12 cellular contexts compared by ENCODE assay signal in the genomic region with DNA sequence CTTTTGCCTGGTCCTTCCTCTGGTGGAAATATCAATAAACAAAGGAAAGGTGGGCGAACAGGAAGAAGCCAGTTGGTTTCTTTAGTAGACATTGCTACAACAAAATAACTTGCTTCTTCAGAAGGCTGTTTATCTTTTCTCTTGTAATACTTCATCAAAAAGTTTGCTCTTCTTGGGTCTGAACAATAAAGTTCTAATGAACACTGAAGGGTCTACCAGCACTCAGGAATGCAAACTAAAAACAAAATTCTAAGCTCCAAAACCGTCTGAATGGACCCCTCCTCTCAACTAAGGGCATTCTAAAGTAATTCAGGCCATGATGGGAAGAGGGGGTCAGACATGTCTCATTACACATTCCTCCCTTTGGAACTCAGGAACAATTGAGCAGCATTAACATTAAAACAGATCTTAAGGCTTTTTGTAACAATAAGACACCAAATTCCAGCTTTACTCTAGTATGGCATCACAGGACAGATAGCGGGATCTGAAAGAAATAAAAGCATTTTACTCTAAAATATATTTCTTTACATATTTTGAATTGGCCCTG. TPM values are rescaled to one million over a fixed set of nuclear protein-coding genes. Genes with fewer than 3 reads are reported as not detected.
DNase-seq lines count a peak whose midpoint lies in the region; ATAC-seq, FAIRE-seq and TF ChIP-seq lines count a peak whose summit lies in the region.
"Had no signal": no experiment of that assay in that cellular context is flagged by ENCODE, and none has a peak within 500 bp of the region (broad histone marks: within the 10 kb centered on the region; RNA-seq: fewer than 3 reads in every experiment).

No MANE protein-coding gene starts in this region.

- H3K27ac Mint-ChIP-seq in Caco-2 (ENCODE audit: unreplicated experiment) (peak overlapping the region; percentile 92), IgD-negative memory B cell (peak overlapping the region in 2 of 3 donors; percentile 78 to 97)

- no peak for TF ChIP-seq RAD21 in K562 (CRISPR knock-in tag; conservative IDR thresholded peaks at IDR 0.05 in 1 of 2, IDR thresholded peaks at IDR 0.05 in 1 of 2)
- no peak for TF ChIP-seq RAD21 in neural cell (conservative IDR thresholded peaks at IDR 0.05)

- H3K4me1 Mint-ChIP-seq in Caco-2 (ENCODE audit: low read depth, unreplicated experiment), result peaks cover 35% of the 10 kb centered on the region
- H3K4me1 Mint-ChIP-seq in IgD-negative memory B cell, result peaks cover 21 to 45% (median 33%) of the 10 kb centered on the region in 3 donors

- DNase-seq in Caco-2 (no peak), K562 (ENCODE audit: extremely low read depth in 1 of 4, low spot score in 3 of 4) (no peak), NCI-H526 treated with DMSO at 0.1 percent for 48 hours (lab: John Stamatoyannopoulos, UW) (no peak), ACHN (no peak), NCI-H526 (lab: John Stamatoyannopoulos, UW) (no peak)
- DNase-seq: activated CD4-positive, CD25-positive, alpha-beta regulatory T cell; kidney glomerular epithelial cell; NCI-H187 had no signal

- 38% methylated on average over 3 of the region's 3 CpGs for WGBS in K562 (ENCODE audit: insufficient coverage, low coverage, missing lambda C conversion rate)

- TF ChIP-seq CTCF in Caco-2 (IDR thresholded peaks at IDR 0.05; ENCODE audit: insufficient read depth in 1 of 2, low read depth in 1 of 2, low read length in 1 of 2, severe bottlenecking in 1 of 2, unreplicated experiment in 1 of 2) (no peak), K562 (IDR thresholded peaks at IDR 0.05 in 2 of 3, conservative IDR thresholded peaks at IDR 0.05 in 1 of 3; ENCODE audit: insufficient read depth in 2 of 3, low read depth in 1 of 3, low read length in 3 of 3) (no peak), neural cell (IDR thresholded peaks at IDR 0.05; ENCODE audit: poor library complexity, severe bottlenecking) (no peak)

- peaks cover 59% of the 10 kb centered on the region for H3K36me3 Mint-ChIP-seq in Caco-2 (ENCODE audit: insufficient read depth, unreplicated experiment)
- peaks cover 9% of the 10 kb centered on the region for H3K36me3 Mint-ChIP-seq in IgD-negative memory B cell

- H2AFZ ChIP-seq in K562 (ENCODE audit: low read depth, low read length), result no peak overlapping the region
- no peak overlapping the region for H2AFZ ChIP-seq in neural cell (ENCODE audit: low read depth, low read length)

- CTCF ChIA-PET in Caco-2 (lab: Charles Lee) (no interaction called here), K562 (lab: Yijun Ruan, JAX; ENCODE audit: low intra/inter-chr PET ratio) (no interaction called here)

- H3K9me3 ChIP-seq in Caco-2, result no peaks in the 10 kb centered on the region
- H3K9me3 ChIP-seq in K562 (replicated peaks; ENCODE audit: control insufficient read depth, insufficient read depth, low read depth, low read length), result 0 out of 2 replicates have a peak, but pooled peaks cover 2% of the 10 kb centered on the region
- H3K9me3 ChIP-seq in neural cell (ENCODE audit: low read length), result no peaks in the 10 kb centered on the region

- no peaks in the 10 kb centered on the region for H3K36me3 ChIP-seq in Caco-2 (ENCODE audit: control insufficient read depth, insufficient read depth, low read length)
- peaks cover 44% of the 10 kb centered on the region for H3K36me3 ChIP-seq in K562 (ENCODE audit: control insufficient read depth, insufficient read depth, low read length)
- H3K36me3 ChIP-seq in neural cell (ENCODE audit: insufficient read depth, low read length), result no peaks in the 10 kb centered on the region

- TF ChIP-seq POLR2A in K562 (conservative IDR thresholded peaks at IDR 0.05), result no peak

- no peaks in the 10 kb centered on the region for H3K9me3 Mint-ChIP-seq in Caco-2 (ENCODE audit: unreplicated experiment)
- H3K9me3 Mint-ChIP-seq in IgD-negative memory B cell, result no peaks in the 10 kb centered on the region

- no TSS peak for BruUV-seq in Caco-2 (replicated peaks; lab: Mats Ljungman, UMichigan)
- no TSS peak for BruUV-seq in K562 (replicated peaks; lab: Mats Ljungman, UMichigan)

- H3K27ac ChIP-seq in K562 (ENCODE audit: extremely low read depth, low read depth, low read length), result peak overlapping the region; percentile 30; the same call in 1 of the 3 replicates
- H3K27ac ChIP-seq in neural cell (ENCODE audit: low read length), result no peak overlapping the region

- in situ Hi-C loops in K562 (cut with MboI) (no loop called here), ACHN (cut with HindIII; ENCODE audit: low pct_ligation_motif_present, low pct_unique_long_range_greater_than_20kb, low sequenced_read_pairs) (no loop called here)

- H3K4me3 Mint-ChIP-seq in Caco-2 (ENCODE audit: unreplicated experiment) (peak overlapping the region; percentile 93), IgD-negative memory B cell (peak overlapping the region in 2 of 4 donors; percentile 81 to 89)

- H3K9me1 ChIP-seq in K562 (ENCODE audit: control insufficient read depth, insufficient read depth, low read length), result no peaks in the 10 kb centered on the region

- no peak overlapping the region for H3K4me3 ChIP-seq in Caco-2 (ENCODE audit: low read depth, low read length)
- peak overlapping the region; percentile 69 for H3K4me3 ChIP-seq in K562
- H3K4me3 ChIP-seq in neural cell (ENCODE audit: low read length), result peak overlapping the region; percentile 87

- H3K4me1 ChIP-seq in Caco-2 (peaks cover 26% of the 10 kb centered on the region), K562 (replicated peaks in 1 of 2; ENCODE audit: control insufficient read depth in 2 of 2, insufficient read depth in 2 of 2, low read length in 2 of 2) (peaks cover 15 to 23% of the 10 kb centered on the region in 2 experiments; a peak in 4 of 5 replicates)

- TF ChIP-seq EP300 in K562 (IDR thresholded peaks at IDR 0.05; ENCODE audit: low read length) (no peak), neural cell (conservative IDR thresholded peaks at IDR 0.05; ENCODE audit: poor library complexity, severe bottlenecking) (no peak)

- H3K9ac ChIP-seq in K562 (ENCODE audit: insufficient read depth in 1 of 2, low read depth in 2 of 2, low read length in 2 of 2), result peak overlapping the region in 1 of 2 experiments; percentile 92; a peak in 2 of 4 replicates
- no peak overlapping the region for H3K9ac ChIP-seq in neural cell (ENCODE audit: low read length)

- no peaks in the 10 kb centered on the region for H3F3A ChIP-seq in neural cell (ENCODE audit: insufficient read depth, low read length, poor library complexity, severe bottlenecking)

- ATAC-seq in K562 (no peak), HG03378 (IDR thresholded peaks at IDR 0.05; ENCODE audit: unreplicated experiment) (no peak)

- FAIRE-seq in K562 (lab: Jason Lieb, UNC), result no peak
- FAIRE-seq: urothelium cell line had no signal

- POLR2A ChIA-PET in Caco-2 (lab: Charles Lee), result no interaction called here
- POLR2A ChIA-PET in K562 (lab: Yijun Ruan, JAX), result interaction anchor here (0.6 kb wide), 2 partner anchors 42 to 208 kb away, joined by 3 read pairs; no protein-coding TSS in a partner anchor

- no peaks in the 10 kb centered on the region for H3K27me3 Mint-ChIP-seq in Caco-2 (ENCODE audit: insufficient read depth, unreplicated experiment)
- H3K27me3 Mint-ChIP-seq in IgD-negative memory B cell, result no peaks in the 10 kb centered on the region

- intact Hi-C loops in Caco-2 (cut with micrococcal nuclease; ENCODE audit: unreplicated experiment), result no loop called here
- intact Hi-C loops in K562 (cut with micrococcal nuclease), result no loop called here

- H4K20me1 ChIP-seq in K562 (replicated peaks; ENCODE audit: control insufficient read depth, insufficient read depth, low read length) (no peaks in the 10 kb centered on the region), neural cell (ENCODE audit: insufficient read depth) (no peaks in the 10 kb centered on the region)

- no peaks in the 10 kb centered on the region for H3K9me2 ChIP-seq in neural cell (ENCODE audit: insufficient read depth, low read length)

- H3K79me2 ChIP-seq in K562 (ENCODE audit: control insufficient read depth, insufficient read depth, low read length), result peaks cover 74% of the 10 kb centered on the region
- peaks cover 64% of the 10 kb centered on the region for H3K79me2 ChIP-seq in neural cell (replicated peaks; ENCODE audit: insufficient read depth, low read length)

- peak overlapping the region; percentile 61 for H3K4me2 ChIP-seq in K562 (ENCODE audit: insufficient read depth, low read length)
- H3K4me2 ChIP-seq in neural cell (ENCODE audit: low read length), result no peak overlapping the region

- H3K27me3 ChIP-seq in Caco-2 (replicated peaks; ENCODE audit: control insufficient read depth, insufficient read depth, low read length) (no peaks in the 10 kb centered on the region), K562 (ENCODE audit: control insufficient read depth in 2 of 2, insufficient read depth in 2 of 2, low read length in 2 of 2) (no peaks in the 10 kb centered on the region), neural cell (ENCODE audit: insufficient read depth, low read depth, low read length) (no peaks in the 10 kb centered on the region)

TF ChIP-seq in neural cell, 6 proteins besides CTCF, POLR2A, EP300 and RAD21 (continues in another document):
- no peak for TF ChIP-seq SMC3 (conservative IDR thresholded peaks at IDR 0.05; ENCODE audit: poor library complexity)

RNA-seq across cellular contexts. Expression of gene TBCA, which starts 2.3 kb away (rescaled TPM):
- 320 and 330 TPM in 2 replicates for total RNA-seq in Caco-2 (2022)
- polyA plus RNA-seq in IgD-negative memory B cell, result 185 TPM
- total RNA-seq in K562 (2011; cell fraction: chromatin; rRNA removed; ENCODE audit: low replicate concordance), result 8.1 and 28.0 TPM in 2 replicates
- 11.3 and 12.1 TPM in 2 replicates for total RNA-seq in K562 (2011; cell fraction: nucleolus; rRNA removed)
- 23.6 and 28.9 TPM in 2 replicates for total RNA-seq in K562 (2011; cell fraction: nucleoplasm; rRNA removed)
- total RNA-seq in K562 (2014; rRNA removed), result 200 and 293 TPM in 2 replicates
- total RNA-seq in K562 (2014; rRNA removed; fragmentation: Illumina TruSeq; extraction: Trizol), result 274 and 305 TPM in 2 replicates
- total RNA-seq in K562 (2015; rRNA removed; fragmentation: Illumina TruSeq; extraction: Trizol), result 315 and 336 TPM in 2 replicates
- 267 and 288 TPM in 2 replicates for total RNA-seq in K562 (2021)
- 119 and 164 TPM in 2 replicates for polyA plus RNA-seq in K562 (2011; rRNA removed)
- 25.0 and 59.7 TPM in 2 replicates for polyA plus RNA-seq in K562 (2011; cell fraction: cytosol; rRNA removed)
- 26.6 and 38.8 TPM in 2 replicates for polyA plus RNA-seq in K562 (2011; cell fraction: nucleus; rRNA removed)
- polyA plus RNA-seq in K562 (2012), result 258 and 421 TPM in 2 replicates
- 308 and 334 TPM in 2 replicates for polyA plus RNA-seq in K562 (2014; fragmentation: Illumina TruSeq; extraction: Trizol)
- 100 to 1,000 TPM; 588 to 661 TPM for polyA plus RNA-seq in K562 (2014; fragmentation: Nextera tagmentation; extraction: Ambion mirVana)
- polyA plus RNA-seq in K562 (2014; rRNA removed), result 596 and 618 TPM in 2 replicates
- 42.7 and 54.8 TPM in 2 replicates for polyA minus RNA-seq in K562 (2011; rRNA and poly(A)+ RNA removed)
- 36.1 and 53.5 TPM in 2 replicates for polyA minus RNA-seq in K562 (2011; cell fraction: cytosol; rRNA and poly(A)+ RNA removed)
- polyA minus RNA-seq in K562 (2011; cell fraction: nucleus; rRNA and poly(A)+ RNA removed), result 7.1 and 16.2 TPM in 2 replicates
- polyA plus RNA-seq in neural cell, result 397 and 481 TPM in 2 replicates
- 77.4 and 111 TPM in 2 replicates for polyA minus RNA-seq in neural cell
